In genomic region chr4:1512738-1513660, GRCh38 we compare ENCODE assay signal across 8 cellular contexts.
DNase-seq lines count a peak whose midpoint lies in the region; ATAC-seq, FAIRE-seq and TF ChIP-seq lines count a peak whose summit lies in the region.

No MANE protein-coding gene starts in this region.

- intact Hi-C loops in PC-3 (cut with micrococcal nuclease), result no loop called here
- intact Hi-C loops in right cardiac atrium (cut with DNase I), result no loop called here

- ATAC-seq in PC-3 (peak; percentile 86), right cardiac atrium (peak; percentile 59 to 71), HG02588 (IDR thresholded peaks at IDR 0.05; ENCODE audit: unreplicated experiment) (no peak), GM18519 (IDR thresholded peaks at IDR 0.05; ENCODE audit: low FRiP score, unreplicated experiment) (no peak)

- H3K36me3 ChIP-seq in PC-3 (ENCODE audit: low read depth, low read length) (no peaks in the 10 kb centered on the region), small intestine (ENCODE audit: control insufficient read depth in 2 of 2, insufficient read depth in 2 of 2, low read length in 2 of 2) (no peaks in the 10 kb centered on the region), SJCRH30 (no peaks in the 10 kb centered on the region)

- H3K27me3 ChIP-seq in PC-3 (ENCODE audit: low read length) (peaks cover 15% of the 10 kb centered on the region), right cardiac atrium (ENCODE audit: control insufficient read depth, insufficient read depth) (no peaks in the 10 kb centered on the region), small intestine (ENCODE audit: control insufficient read depth in 2 of 2, insufficient read depth in 2 of 2, low read length in 2 of 2) (peaks cover 0 to 2% of the 10 kb centered on the region in 2 donors), SJCRH30 (no peaks in the 10 kb centered on the region)

- WGBS in right cardiac atrium, result 9% methylated on average over 78 of the region's 78 CpGs
- WGBS in small intestine, 3 donors, result 12 to 19% (median 13%) methylated on average over 28 to 78 of the region's 78 CpGs

- peak overlapping the region; percentile 31; the same call in 1 of the 2 replicates for H3K4me2 ChIP-seq in PC-3 (ENCODE audit: low read length)

- H3K79me2 ChIP-seq in PC-3 (ENCODE audit: low read length), result no peaks in the 10 kb centered on the region

- no peaks in the 10 kb centered on the region for H4K20me1 ChIP-seq in PC-3 (ENCODE audit: low read length)

- no peak overlapping the region for H3K27ac ChIP-seq in PC-3 (ENCODE audit: low read length)
- no peak overlapping the region for H3K27ac ChIP-seq in right cardiac atrium (ENCODE audit: low read length)
- H3K27ac ChIP-seq in small intestine (ENCODE audit: low read depth in 1 of 2, low read length in 1 of 2), result no peak overlapping the region
- H3K27ac ChIP-seq in SJCRH30, result no peak overlapping the region

- CTCF ChIA-PET in PC-3 (lab: Charles Lee), result no interaction called here

- H2AFZ ChIP-seq in PC-3 (ENCODE audit: low read length), result no peak overlapping the region

- no peak for FAIRE-seq in small intestine (lab: Jason Lieb, UNC)

- POLR2A ChIA-PET in PC-3 (lab: Charles Lee; ENCODE audit: unreplicated experiment), result no interaction called here

- H3K4me3 ChIP-seq in PC-3 (ENCODE audit: low read length), result no peak overlapping the region
- H3K4me3 ChIP-seq in right cardiac atrium (ENCODE audit: low read length), result peak overlapping the region; percentile 17
- no peak overlapping the region for H3K4me3 ChIP-seq in small intestine (ENCODE audit: low read depth in 1 of 2, low read length in 2 of 2)
- H3K4me3 ChIP-seq in SJCRH30, result no peak overlapping the region

- BruUV-seq in PC-3 (replicated peaks; lab: Mats Ljungman, UMichigan), result no TSS peak

- peak; percentile 49 for TF ChIP-seq CTCF in PC-3 (conservative IDR thresholded peaks at IDR 0.05; ENCODE audit: low read depth, low read length)

- H3K9me2 ChIP-seq in PC-3 (replicated peaks; ENCODE audit: low read length), result no peaks in the 10 kb centered on the region

- H3K9me3 ChIP-seq in PC-3 (ENCODE audit: low read length) (no peaks in the 10 kb centered on the region), right cardiac atrium (ENCODE audit: control insufficient read depth, low read length) (no peaks in the 10 kb centered on the region), small intestine (ENCODE audit: control insufficient read depth, low read depth) (no peaks in the 10 kb centered on the region), SJCRH30 (replicated peaks) (no peaks in the 10 kb centered on the region)

- peak; percentile 44 for DNase-seq in COLO668 (lab: John Stamatoyannopoulos, UW; ENCODE audit: unreplicated experiment)
- peak; percentile 41 for DNase-seq in PC-3
- DNase-seq in activated gamma-delta T cell treated with anti-CD3 and anti-CD28 coated beads, Interleukin-2, amount 50 U/mL, for 16 hours (ENCODE audit: low read depth), result peak; percentile 14
- peak in 2 of 3 donors; percentile 56 to 74 for DNase-seq in right cardiac atrium
- peak; percentile 32 for DNase-seq in small intestine
- DNase-seq in SJCRH30, result no peak

- H3K4me1 ChIP-seq in PC-3 (ENCODE audit: insufficient read depth, low read length) (no peaks in the 10 kb centered on the region), right cardiac atrium (ENCODE audit: control insufficient read depth, insufficient read depth, low read length) (no peaks in the 10 kb centered on the region), small intestine (ENCODE audit: control insufficient read depth in 2 of 2, insufficient read depth in 1 of 2, low read depth in 1 of 2, low read length in 1 of 2) (no peaks in the 10 kb centered on the region), SJCRH30 (peaks cover 15% of the 10 kb centered on the region)

- no peaks in the 10 kb centered on the region for H3F3A ChIP-seq in PC-3 (ENCODE audit: low read length, unreplicated experiment)

- no peak overlapping the region for H3K9ac ChIP-seq in PC-3 (ENCODE audit: low read length)

Comparison
In these comparisons a context has a peak if more than half of its experiments do, and no peak if none do; other contexts are left out.
1. DNase-seq: peak in COLO668 (single experiment), PC-3 (single experiment), activated gamma-delta T cell treated with anti-CD3 and anti-CD28 coated beads, Interleukin-2, amount 50 U/mL, for 16 hours (single experiment), right cardiac atrium (2 of 3) and small intestine (single experiment); none in SJCRH30 (0 of 2).
2. ATAC-seq: peak in PC-3 (single experiment) and right cardiac atrium (2 of 2); none in HG02588 (single experiment) and GM18519 (single experiment).